ENCODE assay signal across 8 cellular contexts in the genomic region with DNA sequence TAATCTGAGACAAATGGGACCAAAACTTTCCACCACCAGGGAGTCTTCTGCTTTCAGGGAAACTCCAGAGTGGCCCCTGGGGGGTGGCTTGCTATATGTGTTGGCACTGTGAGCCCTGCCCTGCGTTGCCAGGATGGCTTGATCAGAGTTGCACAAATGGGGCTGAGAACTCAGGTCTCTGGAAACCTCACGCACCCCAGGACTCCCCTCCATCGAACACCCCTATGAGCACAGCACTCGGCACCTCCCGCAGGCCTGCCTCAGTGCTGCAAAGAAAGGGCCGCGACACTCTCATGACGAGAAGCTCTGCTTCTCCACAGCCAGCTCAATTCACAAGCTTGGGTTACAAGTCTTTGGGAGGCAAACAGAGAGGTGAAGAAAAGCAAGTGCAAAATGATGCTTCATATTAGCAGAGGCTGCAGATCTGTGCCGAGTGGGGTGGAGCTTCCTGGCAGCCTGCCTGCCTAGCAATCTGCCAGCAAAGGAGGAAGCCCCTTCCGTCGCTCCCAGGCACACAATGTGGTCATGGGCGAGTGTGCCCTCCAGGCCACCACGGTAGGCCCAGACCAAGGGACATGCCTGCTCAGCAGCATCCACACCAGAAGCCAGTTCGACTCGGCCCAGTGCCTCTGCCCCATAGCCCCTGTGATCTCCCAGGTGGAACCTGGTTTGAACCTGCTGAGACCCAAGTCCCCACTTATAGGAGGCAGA. TPM values are rescaled to one million over a fixed set of nuclear protein-coding genes. Genes with fewer than 3 reads are reported as not detected.
A peak's percentile ranks its signal among the peaks of the same experiment; 100 is the strongest.
DNase-seq lines count a peak whose midpoint lies in the region; ATAC-seq and TF ChIP-seq lines count a peak whose summit lies in the region.

No MANE protein-coding gene starts in this region.

- H3K27me3 ChIP-seq in fibroblast of lung (ENCODE audit: control insufficient read depth, insufficient read depth, low read length), result no peaks in the 10 kb centered on the region
- no peaks in the 10 kb centered on the region for H3K27me3 ChIP-seq in neutrophil

- ATAC-seq in HG03342 (IDR thresholded peaks at IDR 0.05; ENCODE audit: unreplicated experiment), result no peak
- no peak for ATAC-seq in GM19463 (IDR thresholded peaks at IDR 0.05; ENCODE audit: unreplicated experiment)

- peaks cover 48% of the 10 kb centered on the region for H3K36me3 ChIP-seq in fibroblast of lung (ENCODE audit: control insufficient read depth, insufficient read depth, low read length)
- H3K36me3 ChIP-seq in neutrophil, result peaks cover 94% of the 10 kb centered on the region

- H3K79me2 ChIP-seq in fibroblast of lung (ENCODE audit: control insufficient read depth, insufficient read depth, low read length), result peaks cover 100% of the 10 kb centered on the region

- no peak for TF ChIP-seq CTCF in fibroblast of lung (conservative IDR thresholded peaks at IDR 0.05 in 1 of 2, IDR thresholded peaks at IDR 0.05 in 1 of 2; ENCODE audit: low read depth in 1 of 2, low read length in 2 of 2)
- no peak for TF ChIP-seq CTCF in neutrophil (IDR thresholded peaks at IDR 0.05)

- H3K4me1 ChIP-seq in fibroblast of lung (ENCODE audit: control insufficient read depth, extremely low read depth, insufficient read depth, low read length) (peaks cover 95% of the 10 kb centered on the region), neutrophil (ENCODE audit: control insufficient read depth in 1 of 2, insufficient read depth in 1 of 2, low read depth in 1 of 2, low read length in 1 of 2) (peaks cover 95 to 97% of the 10 kb centered on the region in 2 experiments)

- peak; percentile 32 for DNase-seq in NCI-H2107 treated with DMSO at 0.1 percent for 48 hours (lab: John Stamatoyannopoulos, UW; ENCODE audit: unreplicated experiment)
- DNase-seq in NCI-H2107 (lab: John Stamatoyannopoulos, UW), result no peak
- peak; percentile 72 for DNase-seq in NCI-H2171 (lab: John Stamatoyannopoulos, UW)
- peak; percentile 46 for DNase-seq in activated CD8-positive, alpha-beta memory T cell treated with anti-CD3 and anti-CD28 coated beads, Interleukin-2, amount 50 U/mL, for 4 hours
- peak; percentile 60 to 70 for DNase-seq in fibroblast of lung (ENCODE audit: low read depth in 2 of 2)

- no peaks in the 10 kb centered on the region for H4K20me1 ChIP-seq in fibroblast of lung (ENCODE audit: control insufficient read depth, extremely low read depth, insufficient read depth, low read length)

- H2AFZ ChIP-seq in fibroblast of lung (ENCODE audit: low read length), result no peak overlapping the region

- peak overlapping the region; percentile 98 for H3K27ac ChIP-seq in fibroblast of lung (ENCODE audit: insufficient read depth, low read length)
- H3K27ac ChIP-seq in neutrophil, result peak overlapping the region; percentile 95

- no peak overlapping the region for H3K4me3 ChIP-seq in fibroblast of lung (replicated peaks in 1 of 4; ENCODE audit: control extremely low read depth in 1 of 4, insufficient read depth in 1 of 4, low read depth in 3 of 4, low read length in 4 of 4)
- peak overlapping the region; percentile 52 to 55 for H3K4me3 ChIP-seq in neutrophil (ENCODE audit: low read depth in 1 of 2, low read length in 1 of 2)

- peak overlapping the region; percentile 7 for H3K9ac ChIP-seq in fibroblast of lung (ENCODE audit: insufficient read depth, low read length)

- peak overlapping the region; percentile 48 for H3K4me2 ChIP-seq in fibroblast of lung (ENCODE audit: extremely low read depth, insufficient read depth, low read length)

- H3K9me3 ChIP-seq in fibroblast of lung (ENCODE audit: control insufficient read depth, insufficient read depth, low read depth, low read length) (no peaks in the 10 kb centered on the region), neutrophil (no peaks in the 10 kb centered on the region)

RNA-seq across cellular contexts. Expression of a gene that starts 55.7 kb away (rescaled TPM):
- 562 and 796 TPM in 2 replicates for total RNA-seq in fibroblast of lung
- 413 and 677 TPM in 2 replicates for polyA plus RNA-seq in fibroblast of lung
- 611 and 1,244 TPM in 2 replicates for polyA plus RNA-seq in fibroblast of lung (2012)
- polyA minus RNA-seq in fibroblast of lung (ENCODE audit: low replicate concordance), result 1,141 and 2,569 TPM in 2 replicates

Comparison
In these comparisons a context has a peak if more than half of its experiments do, and no peak if none do; other contexts are left out.
1. H3K4me3 ChIP-seq: peak in neutrophil (2 of 2); none in fibroblast of lung (0 of 4).